Comparison of ENCODE assay signal across 9 cellular contexts in genomic region chr13:45046445-45046844, GRCh38. TPM values are rescaled to one million over a fixed set of nuclear protein-coding genes. Genes with fewer than 3 reads are reported as not detected.
DNase-seq lines count a peak whose midpoint lies in the region; ATAC-seq, FAIRE-seq and TF ChIP-seq lines count a peak whose summit lies in the region.
"Had no signal": no experiment of that assay in that cellular context is flagged by ENCODE, and none has a peak within 500 bp of the region (broad histone marks: within the 10 kb centered on the region; RNA-seq: fewer than 3 reads in every experiment).

No MANE protein-coding gene starts in this region.

- no peaks in the 10 kb centered on the region for H4K20me1 ChIP-seq in GM23338 (replicated peaks; ENCODE audit: insufficient read depth)

- H3K4me3 ChIP-seq in GM23338 = peak overlapping the region; percentile 60
- H3K4me3 ChIP-seq in epithelial cell of proximal tubule (ENCODE audit: low read depth, low read length) = peak overlapping the region; percentile 62
- peak overlapping the region; percentile 64 for H3K4me3 ChIP-seq in psoas muscle
- H3K4me3 ChIP-seq: HAP-1 had no signal

- H3K27me3 Mint-ChIP-seq in GM23338 (ENCODE audit: insufficient read depth, low read depth, poor library complexity) (peaks cover 4% of the 10 kb centered on the region), CD14-positive monocyte (ENCODE audit: low read depth in 3 of 3) (peaks cover 1 to 11% (median 2%) of the 10 kb centered on the region in 3 donors)

- intact Hi-C loops in psoas muscle (cut with DNase I) (loop anchor here (2.0 to 5.0 kb wide), 3 partner anchors 71 to 261 kb away; no protein-coding TSS in a partner anchor), CD14-positive monocyte (cut with micrococcal nuclease) (loop anchor here (2.0 to 10.0 kb wide), 3 partner anchors 261 to 328 kb away; no protein-coding TSS in a partner anchor)

- H3K27ac Mint-ChIP-seq in GM23338 (no peak overlapping the region), CD14-positive monocyte (peak overlapping the region in 1 of 7 donors; percentile 45)
- H3K27ac Mint-ChIP-seq: IgD-negative memory B cell had no signal

- peak; percentile 5 for DNase-seq in GM23338 (ENCODE audit: low spot score)
- no peak for DNase-seq in RWPE1 (ENCODE audit: low spot score)
- no peak for DNase-seq in epithelial cell of proximal tubule (ENCODE audit: low read depth)
- no peak for DNase-seq in psoas muscle
- no peak for DNase-seq in central memory CD4-positive, alpha-beta T cell
- DNase-seq in urothelium cell line (ENCODE audit: low spot score) = no peak
- no peak for DNase-seq in CD14-positive monocyte (ENCODE audit: low spot score)

- no peaks in the 10 kb centered on the region for H3K9me2 ChIP-seq in GM23338 (ENCODE audit: insufficient read depth)

- peaks cover 3% of the 10 kb centered on the region; the same call in 1 of the 2 replicates for H3F3A ChIP-seq in GM23338 (replicated peaks; ENCODE audit: low read depth)

- no peaks in the 10 kb centered on the region for H3K36me3 Mint-ChIP-seq in GM23338 (ENCODE audit: low read depth)
- H3K36me3 Mint-ChIP-seq in CD14-positive monocyte = no peaks in the 10 kb centered on the region
- H3K36me3 Mint-ChIP-seq: IgD-negative memory B cell had no signal

- 80 to 88% (median 88%) methylated on average over 4 of the region's 4 CpGs for WGBS in psoas muscle, 3 donors

- peak overlapping the region; percentile 80 for H3K4me2 ChIP-seq in GM23338

- H3K36me3 ChIP-seq in GM23338 (ENCODE audit: insufficient read depth) (no peaks in the 10 kb centered on the region), psoas muscle (ENCODE audit: insufficient read depth in 1 of 2, low read depth in 1 of 2) (no peaks in the 10 kb centered on the region)
- H3K36me3 ChIP-seq: HAP-1 had no signal

- FAIRE-seq in urothelium cell line (lab: Jason Lieb, UNC) = no peak

- H3K9me3 ChIP-seq in psoas muscle = no peaks in the 10 kb centered on the region
- H3K9me3 ChIP-seq: HAP-1 had no signal

- peak overlapping the region; percentile 97 for H2AFZ ChIP-seq in GM23338

- no peaks in the 10 kb centered on the region for H3K9me3 Mint-ChIP-seq in GM23338
- no peaks in the 10 kb centered on the region for H3K9me3 Mint-ChIP-seq in CD14-positive monocyte
- H3K9me3 Mint-ChIP-seq: IgD-negative memory B cell had no signal

- ATAC-seq in GM23338 (peak; percentile 21), psoas muscle (no peak)

- POLR2A ChIA-PET in RWPE1 (lab: Yijun Ruan, JAX; ENCODE audit: low non-redundant PET) = no interaction called here

- no peak overlapping the region for H3K27ac ChIP-seq in GM23338 (ENCODE audit: low read depth)
- H3K27ac ChIP-seq in RWPE1 = peak overlapping the region; percentile 57
- no peak overlapping the region for H3K27ac ChIP-seq in psoas muscle

- TF ChIP-seq CTCF in GM23338 (conservative IDR thresholded peaks at IDR 0.05; ENCODE audit: low read depth in 2 of 2) (no peak), RWPE1 (conservative IDR thresholded peaks at IDR 0.05; ENCODE audit: low read depth) (no peak), epithelial cell of proximal tubule (conservative IDR thresholded peaks at IDR 0.05; ENCODE audit: low read depth, low read length) (no peak), psoas muscle (IDR thresholded peaks at IDR 0.05) (no peak), CD14-positive monocyte (IDR thresholded peaks at IDR 0.05) (no peak)

- CTCF ChIA-PET in RWPE1 (lab: Yijun Ruan, JAX) = interaction anchor here (0.6 to 2.1 kb wide), 11 partner anchors 10 to 329 kb away, joined by 3 to 27 read pairs (median 5); no protein-coding TSS in a partner anchor

- H3K27me3 ChIP-seq in GM23338 (ENCODE audit: insufficient read depth) (no peaks in the 10 kb centered on the region), psoas muscle (ENCODE audit: insufficient read depth in 3 of 3, low read length in 2 of 3) (no peaks in the 10 kb centered on the region)

- H3K4me1 ChIP-seq in GM23338 (ENCODE audit: insufficient read depth) (peaks cover 4% of the 10 kb centered on the region; the same call in 1 of the 2 replicates), psoas muscle (peaks cover 4% of the 10 kb centered on the region)
- H3K4me1 ChIP-seq: HAP-1 had no signal

- peak overlapping the region; percentile 82 for H3K4me3 Mint-ChIP-seq in GM23338
- H3K4me3 Mint-ChIP-seq in CD14-positive monocyte = peak overlapping the region in 1 of 2 donors; percentile 88

- H3K79me2 ChIP-seq in GM23338 (replicated peaks; ENCODE audit: insufficient read depth) = no peaks in the 10 kb centered on the region

- H3K4me1 Mint-ChIP-seq in GM23338 = peaks cover 13% of the 10 kb centered on the region; the same call in 2 of the 3 replicates
- H3K4me1 Mint-ChIP-seq in CD14-positive monocyte = peaks cover 15% of the 10 kb centered on the region

TF ChIP-seq in GM23338, 12 proteins besides CTCF, POLR2A, EP300 and RAD21:
- no peak for TF ChIP-seq POLR2AphosphoS5 (IDR thresholded peaks at IDR 0.05; ENCODE audit: low read depth)
- TF ChIP-seq, protein P1, sequence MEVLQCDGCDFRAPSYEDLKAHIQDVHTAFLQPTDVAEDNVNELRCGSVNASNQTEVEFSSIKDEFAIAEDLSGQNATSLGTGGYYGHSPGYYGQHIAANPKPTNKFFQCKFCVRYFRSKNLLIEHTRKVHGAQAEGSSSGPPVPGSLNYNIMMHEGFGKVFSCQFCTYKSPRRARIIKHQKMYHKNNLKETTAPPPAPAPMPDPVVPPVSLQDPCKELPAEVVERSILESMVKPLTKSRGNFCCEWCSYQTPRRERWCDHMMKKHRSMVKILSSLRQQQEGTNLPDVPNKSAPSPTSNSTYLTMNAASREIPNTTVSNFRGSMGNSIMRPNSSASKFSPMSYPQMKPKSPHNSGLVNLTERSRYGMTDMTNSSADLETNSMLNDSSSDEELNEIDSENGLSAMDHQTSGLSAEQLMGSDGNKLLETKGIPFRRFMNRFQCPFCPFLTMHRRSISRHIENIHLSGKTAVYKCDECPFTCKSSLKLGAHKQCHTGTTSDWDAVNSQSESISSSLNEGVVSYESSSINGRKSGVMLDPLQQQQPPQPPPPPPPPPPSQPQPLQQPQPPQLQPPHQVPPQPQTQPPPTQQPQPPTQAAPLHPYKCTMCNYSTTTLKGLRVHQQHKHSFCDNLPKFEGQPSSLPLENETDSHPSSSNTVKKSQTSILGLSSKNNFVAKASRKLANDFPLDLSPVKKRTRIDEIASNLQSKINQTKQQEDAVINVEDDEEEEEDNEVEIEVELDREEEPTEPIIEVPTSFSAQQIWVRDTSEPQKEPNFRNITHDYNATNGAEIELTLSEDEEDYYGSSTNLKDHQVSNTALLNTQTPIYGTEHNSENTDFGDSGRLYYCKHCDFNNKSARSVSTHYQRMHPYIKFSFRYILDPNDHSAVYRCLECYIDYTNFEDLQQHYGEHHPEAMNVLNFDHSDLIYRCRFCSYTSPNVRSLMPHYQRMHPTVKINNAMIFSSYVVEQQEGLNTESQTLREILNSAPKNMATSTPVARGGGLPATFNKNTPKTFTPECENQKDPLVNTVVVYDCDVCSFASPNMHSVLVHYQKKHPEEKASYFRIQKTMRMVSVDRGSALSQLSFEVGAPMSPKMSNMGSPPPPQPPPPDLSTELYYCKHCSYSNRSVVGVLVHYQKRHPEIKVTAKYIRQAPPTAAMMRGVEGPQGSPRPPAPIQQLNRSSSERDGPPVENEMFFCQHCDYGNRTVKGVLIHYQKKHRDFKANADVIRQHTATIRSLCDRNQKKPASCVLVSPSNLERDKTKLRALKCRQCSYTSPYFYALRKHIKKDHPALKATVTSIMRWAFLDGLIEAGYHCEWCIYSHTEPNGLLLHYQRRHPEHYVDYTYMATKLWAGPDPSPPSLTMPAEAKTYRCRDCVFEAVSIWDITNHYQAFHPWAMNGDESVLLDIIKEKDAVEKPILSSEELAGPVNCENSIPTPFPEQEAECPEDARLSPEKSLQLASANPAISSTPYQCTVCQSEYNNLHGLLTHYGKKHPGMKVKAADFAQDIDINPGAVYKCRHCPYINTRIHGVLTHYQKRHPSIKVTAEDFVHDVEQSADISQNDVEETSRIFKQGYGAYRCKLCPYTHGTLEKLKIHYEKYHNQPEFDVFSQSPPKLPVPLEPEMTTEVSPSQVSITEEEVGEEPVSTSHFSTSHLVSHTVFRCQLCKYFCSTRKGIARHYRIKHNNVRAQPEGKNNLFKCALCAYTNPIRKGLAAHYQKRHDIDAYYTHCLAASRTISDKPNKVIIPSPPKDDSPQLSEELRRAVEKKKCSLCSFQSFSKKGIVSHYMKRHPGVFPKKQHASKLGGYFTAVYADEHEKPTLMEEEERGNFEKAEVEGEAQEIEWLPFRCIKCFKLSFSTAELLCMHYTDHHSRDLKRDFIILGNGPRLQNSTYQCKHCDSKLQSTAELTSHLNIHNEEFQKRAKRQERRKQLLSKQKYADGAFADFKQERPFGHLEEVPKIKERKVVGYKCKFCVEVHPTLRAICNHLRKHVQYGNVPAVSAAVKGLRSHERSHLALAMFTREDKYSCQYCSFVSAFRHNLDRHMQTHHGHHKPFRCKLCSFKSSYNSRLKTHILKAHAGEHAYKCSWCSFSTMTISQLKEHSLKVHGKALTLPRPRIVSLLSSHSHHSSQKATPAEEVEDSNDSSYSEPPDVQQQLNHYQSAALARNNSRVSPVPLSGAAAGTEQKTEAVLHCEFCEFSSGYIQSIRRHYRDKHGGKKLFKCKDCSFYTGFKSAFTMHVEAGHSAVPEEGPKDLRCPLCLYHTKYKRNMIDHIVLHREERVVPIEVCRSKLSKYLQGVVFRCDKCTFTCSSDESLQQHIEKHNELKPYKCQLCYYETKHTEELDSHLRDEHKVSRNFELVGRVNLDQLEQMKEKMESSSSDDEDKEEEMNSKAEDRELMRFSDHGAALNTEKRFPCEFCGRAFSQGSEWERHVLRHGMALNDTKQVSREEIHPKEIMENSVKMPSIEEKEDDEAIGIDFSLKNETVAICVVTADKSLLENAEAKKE (CRISPR knock-in tag; IDR thresholded peaks at IDR 0.05) = no peak
- no peak for TF ChIP-seq JUNB (IDR thresholded peaks at IDR 0.05; ENCODE audit: unreplicated experiment)
- TF ChIP-seq CREB1 (CRISPR knock-in tag; IDR thresholded peaks at IDR 0.05; ENCODE audit: low read depth) = no peak
- no peak for TF ChIP-seq NANOG (IDR thresholded peaks at IDR 0.05; ENCODE audit: borderline replicate concordance)
- no peak for TF ChIP-seq ZNF114 (CRISPR knock-in tag; IDR thresholded peaks at IDR 0.05)
- TF ChIP-seq ZNF331 (CRISPR knock-in tag; IDR thresholded peaks at IDR 0.05; ENCODE audit: low read depth) = no peak

RNA-seq across cellular contexts. Expression of gene GPALPP1, which starts 57.1 kb away (rescaled TPM):
- total RNA-seq in GM23338 (2014; rRNA removed; shearing (Covaris generic)) = 31.3 and 31.4 TPM in 2 replicates
- polyA plus RNA-seq in GM23338 (2016; fragmentation: Nextera tagmentation; extraction: Ambion mirVana) (31.0 and 35.8 TPM in 2 replicates), psoas muscle (1 to 10 TPM; 5.4 to 8.4 (median 5.5) TPM), CD14-positive monocyte (10 to 100 TPM in 1 of 2 donors, 1 to 10 TPM in 1; 9.4 to 11.4 TPM)
- total RNA-seq in epithelial cell of proximal tubule (19.4 and 19.8 TPM in 2 replicates), psoas muscle (10 to 100 TPM; 12.0 to 16.2 (median 13.1) TPM)

RNA-seq across cellular contexts. Expression of gene NUFIP1, which starts 57.2 kb away (rescaled TPM):
- total RNA-seq in GM23338 (2014; rRNA removed; shearing (Covaris generic)) = 7.7 and 8.7 TPM in 2 replicates
- 22.0 and 23.9 TPM in 2 replicates for polyA plus RNA-seq in GM23338 (2016; fragmentation: Nextera tagmentation; extraction: Ambion mirVana)
- total RNA-seq in epithelial cell of proximal tubule = 5.1 and 5.5 TPM in 2 replicates
- 1 to 10 TPM; 4.7 to 7.5 (median 6.2) TPM for total RNA-seq in psoas muscle
- 1 to 10 TPM; 3.4 to 6.6 (median 5.1) TPM for polyA plus RNA-seq in psoas muscle
- polyA plus RNA-seq in CD14-positive monocyte = 1 to 10 TPM in 1 of 2 donors, under 1 TPM in 1; 0.95 to 1.1 TPM
